In genomic region chr7:34719651-34720050, GRCh38 we compare ENCODE assay signal across 24 cellular contexts.
"Had no signal": no experiment of that assay in that cellular context is flagged by ENCODE, and none has a peak within 500 bp of the region (broad histone marks: within the 10 kb centered on the region; RNA-seq: fewer than 3 reads in every experiment).

No MANE protein-coding gene starts in this region.

- H3K4me3 ChIP-seq: ascending aorta, colonic mucosa, dorsolateral prefrontal cortex had no signal

- H3K4me1 ChIP-seq: ascending aorta, colonic mucosa had no signal

- H3K27ac ChIP-seq: ascending aorta, brain microvascular endothelial cell, colonic mucosa had no signal

- H3K27me3 ChIP-seq: ascending aorta, brain microvascular endothelial cell, colonic mucosa had no signal

- H3K36me3 ChIP-seq: ascending aorta, brain microvascular endothelial cell, colonic mucosa had no signal

- DNase-seq: activated CD4-positive, alpha-beta memory T cell treated with anti-CD3 and anti-CD28 coated beads for 36 hours; activated CD4-positive, alpha-beta T cell treated with anti-CD3 and anti-CD28 coated beads for 36 hours; activated CD4-positive, alpha-beta T cell treated with anti-CD3 and anti-CD28 coated beads, Interleukin-2, amount 10 ng/mL, durations not matched to agents 24 days and 14 days; activated CD4-positive, CD25-positive, alpha-beta regulatory T cell; activated CD4-positive, CD25-positive, alpha-beta regulatory T cell treated with anti-CD3 and anti-CD28 coated beads, Interleukin-2, amount 50 U/mL, for 72 hours; activated CD8-positive, alpha-beta memory T cell treated with anti-CD3 and anti-CD28 coated beads, Interleukin-2, amount 10 ng/mL, durations not matched to agents 7 days and 5 days; activated CD8-positive, alpha-beta memory T cell treated with anti-CD3 and anti-CD28 coated beads, Interleukin-2, amount 50 U/mL, for 4 hours; activated CD8-positive, alpha-beta T cell treated with anti-CD3 and anti-CD28 coated beads, Interleukin-2, amount 10 ng/mL, durations not matched to agents 7 days and 5 days; activated effector memory CD4-positive, alpha-beta T cell treated with anti-CD3 and anti-CD28 coated beads, Interleukin-2, amount 50 U/mL, for 16 hours; activated naive CD4-positive, alpha-beta T cell treated with anti-CD3 and anti-CD28 coated beads for 36 hours; activated naive CD8-positive, alpha-beta T cell treated with anti-CD3 and anti-CD28 coated beads, Interleukin-2, amount 10 ng/mL, durations not matched to agents 7 days and 5 days; activated T-cell treated with anti-CD3 and anti-CD28 coated beads, Interleukin-2, amount 50 U/mL, for 1 hour; activated T-cell treated with anti-CD3 and anti-CD28 coated beads, Interleukin-2, amount 50 U/mL, for 48 hours; brain microvascular endothelial cell; colonic mucosa; dorsolateral prefrontal cortex; effector memory CD4-positive, alpha-beta T cell; endodermal cell; foreskin fibroblast; head of caudate nucleus; T-helper 1 cell; T-helper 17 cell; T1000 had no signal

- H3K9me3 ChIP-seq: ascending aorta, colonic mucosa had no signal
